In the genomic region with DNA sequence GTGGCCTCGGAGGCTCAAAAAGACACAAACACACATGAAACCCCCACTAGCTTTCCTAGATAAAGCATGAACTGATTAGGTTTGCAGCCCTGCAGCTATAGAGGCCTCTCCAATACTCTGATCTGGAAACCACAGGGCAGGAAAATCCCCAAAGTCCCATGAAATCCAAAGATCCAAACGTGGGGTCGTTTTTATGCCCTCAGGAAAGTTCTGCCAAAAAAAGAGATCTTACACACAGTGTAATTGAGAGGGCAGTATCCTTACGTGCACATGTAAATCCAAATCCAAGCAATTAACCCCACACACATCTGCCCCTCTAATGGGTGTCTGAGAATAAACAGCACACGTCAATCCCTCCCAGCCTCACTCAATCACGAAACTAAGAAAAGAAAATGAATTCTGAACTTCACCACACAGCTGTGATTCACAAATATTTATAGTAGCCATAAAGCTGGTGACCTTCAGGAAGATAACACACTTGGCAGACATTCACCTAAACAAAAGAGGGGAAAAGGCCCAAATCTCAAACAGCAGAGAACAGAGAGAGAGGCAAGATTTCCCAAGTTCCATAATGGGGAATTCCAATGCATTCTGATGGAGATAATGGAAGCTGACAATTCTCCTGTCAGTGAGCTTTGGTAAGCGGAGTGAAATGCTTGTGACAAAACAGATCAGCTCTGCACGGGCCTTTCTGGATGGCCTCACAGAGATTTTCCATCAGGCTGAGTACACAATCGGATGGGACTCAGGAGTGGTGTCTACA, we compare ENCODE assay signal across 14 cellular contexts.
DNase-seq lines count a peak whose midpoint lies in the region; ATAC-seq, FAIRE-seq and TF ChIP-seq lines count a peak whose summit lies in the region.
"Had no signal": no experiment of that assay in that cellular context is flagged by ENCODE, and none has a peak within 500 bp of the region (broad histone marks: within the 10 kb centered on the region; RNA-seq: fewer than 3 reads in every experiment).

No MANE protein-coding gene starts in this region.

- TF ChIP-seq CTCF in astrocyte (IDR thresholded peaks at IDR 0.05; ENCODE audit: insufficient read depth, low read depth, low read length) = no peak
- no peak for TF ChIP-seq CTCF in smooth muscle cell (IDR thresholded peaks at IDR 0.05; ENCODE audit: borderline replicate concordance, insufficient read depth, poor library complexity, severe bottlenecking)

- peak overlapping the region; percentile 42 for H3K4me2 ChIP-seq in astrocyte (ENCODE audit: low read length)
- peak overlapping the region; percentile 59 for H3K4me2 ChIP-seq in smooth muscle cell

- peaks cover 8% of the 10 kb centered on the region for H3K4me1 ChIP-seq in astrocyte (ENCODE audit: insufficient read depth, low read length)
- H3K4me1 ChIP-seq in right cardiac atrium (ENCODE audit: control insufficient read depth, insufficient read depth, low read length) = peaks cover 5% of the 10 kb centered on the region
- peaks cover 31% of the 10 kb centered on the region for H3K4me1 ChIP-seq in smooth muscle cell (ENCODE audit: low read depth)
- no peaks in the 10 kb centered on the region for H3K4me1 ChIP-seq in aorta (ENCODE audit: control insufficient read depth in 1 of 2, insufficient read depth in 2 of 2, low read length in 2 of 2)

- DNase-seq in astrocyte (ENCODE audit: low read depth) (peak; percentile 30), right cardiac atrium (no peak), smooth muscle cell (lab: John Stamatoyannopoulos, UW; ENCODE audit: unreplicated experiment) (no peak), NCI-H2107 (lab: John Stamatoyannopoulos, UW) (no peak), aorta (no peak), cortex of kidney (lab: John Stamatoyannopoulos, UW) (no peak)
- DNase-seq: activated CD8-positive, alpha-beta memory T cell treated with anti-CD3 and anti-CD28 coated beads for 24 hours; amniotic stem cell; COR-L47; erythroblast had no signal

- FAIRE-seq in astrocyte (lab: Jason Lieb, UNC) = no peak
- FAIRE-seq: keratinocyte had no signal

- H4K20me1 ChIP-seq in astrocyte (ENCODE audit: insufficient read depth, low read length) (no peaks in the 10 kb centered on the region), smooth muscle cell (ENCODE audit: low read depth) (no peaks in the 10 kb centered on the region)

- H3K9me3 Mint-ChIP-seq in astrocyte (ENCODE audit: unreplicated experiment) = no peaks in the 10 kb centered on the region

- 20% methylated on average over 9 of the region's 9 CpGs for WGBS in right cardiac atrium
- WGBS in smooth muscle cell (ENCODE audit: low lambda C conversion rate) = 5% methylated on average over 9 of the region's 9 CpGs
- WGBS in aorta, 2 donors = 22 to 29% methylated on average over 9 of the region's 9 CpGs

- H3K9ac ChIP-seq in astrocyte (ENCODE audit: low read length) (no peak overlapping the region), smooth muscle cell (ENCODE audit: low read depth) (no peak overlapping the region)

- intact Hi-C loops in right cardiac atrium (cut with DNase I) (no loop called here), aorta (cut with DNase I) (no loop called here)

- no peaks in the 10 kb centered on the region for H3K36me3 Mint-ChIP-seq in astrocyte (ENCODE audit: low read depth, unreplicated experiment)

- peak overlapping the region; percentile 23 for H3K27ac Mint-ChIP-seq in astrocyte (ENCODE audit: unreplicated experiment)

- H3K4me3 ChIP-seq in astrocyte (ENCODE audit: insufficient read depth, low read depth, low read length) (no peak overlapping the region), right cardiac atrium (ENCODE audit: low read length) (no peak overlapping the region), smooth muscle cell (no peak overlapping the region), aorta (ENCODE audit: low read length in 2 of 2) (no peak overlapping the region)

- H3K4me1 Mint-ChIP-seq in astrocyte (ENCODE audit: low read depth, unreplicated experiment) = peaks cover 6% of the 10 kb centered on the region

- H3K27ac ChIP-seq in astrocyte (ENCODE audit: low read depth, low read length) (no peak overlapping the region), right cardiac atrium (ENCODE audit: low read length) (peak overlapping the region; percentile 62), smooth muscle cell (ENCODE audit: low read depth) (peak overlapping the region; percentile 71), aorta (ENCODE audit: low read depth in 1 of 2, low read length in 2 of 2) (no peak overlapping the region)
- H3K27ac ChIP-seq: HL-60 had no signal

- H3K27me3 ChIP-seq in astrocyte (ENCODE audit: insufficient read depth, low read length) (no peaks in the 10 kb centered on the region), right cardiac atrium (ENCODE audit: control insufficient read depth, insufficient read depth) (no peaks in the 10 kb centered on the region), smooth muscle cell (ENCODE audit: low read depth) (no peaks in the 10 kb centered on the region), aorta (ENCODE audit: control insufficient read depth in 1 of 2, insufficient read depth in 2 of 2, low read length in 1 of 2) (no peaks in the 10 kb centered on the region)

- H2AFZ ChIP-seq in astrocyte (ENCODE audit: low read depth, low read length) (no peak overlapping the region), smooth muscle cell (ENCODE audit: low read depth) (peak overlapping the region; percentile 47)

- H3K36me3 ChIP-seq in astrocyte (ENCODE audit: insufficient read depth, low read length) = no peaks in the 10 kb centered on the region
- no peaks in the 10 kb centered on the region for H3K36me3 ChIP-seq in smooth muscle cell (ENCODE audit: low read depth)
- H3K36me3 ChIP-seq in aorta (ENCODE audit: control insufficient read depth in 1 of 2, insufficient read depth in 2 of 2, low read length in 1 of 2) = peaks cover 0 to 3% of the 10 kb centered on the region in 2 donors

- H3K9me3 ChIP-seq in astrocyte (ENCODE audit: insufficient read depth, low read depth, low read length) (no peaks in the 10 kb centered on the region), right cardiac atrium (ENCODE audit: control insufficient read depth, low read length) (peaks cover 3% of the 10 kb centered on the region), smooth muscle cell (replicated peaks; ENCODE audit: low read depth) (no peaks in the 10 kb centered on the region), aorta (ENCODE audit: control insufficient read depth, low read length) (no peaks in the 10 kb centered on the region)

- no peak overlapping the region for H3K4me3 Mint-ChIP-seq in astrocyte (ENCODE audit: unreplicated experiment)

- peaks cover 3% of the 10 kb centered on the region for H3F3A ChIP-seq in smooth muscle cell (ENCODE audit: low read depth)

- no peaks in the 10 kb centered on the region for H3K79me2 ChIP-seq in astrocyte (ENCODE audit: insufficient read depth, low read length)
- no peaks in the 10 kb centered on the region for H3K79me2 ChIP-seq in smooth muscle cell (ENCODE audit: low read depth)

- peak; percentile 68 for ATAC-seq in HG03432 (IDR thresholded peaks at IDR 0.05; ENCODE audit: unreplicated experiment)
- peak; percentile 37 to 44 for ATAC-seq in right cardiac atrium
- no peak for ATAC-seq in GM21723 (IDR thresholded peaks at IDR 0.05; ENCODE audit: unreplicated experiment)
- no peak for ATAC-seq in aorta (ENCODE audit: low FRiP score)

- no peaks in the 10 kb centered on the region for H3K27me3 Mint-ChIP-seq in astrocyte (ENCODE audit: low read depth, unreplicated experiment)

Comparison
In these comparisons a context has a peak if more than half of its experiments do, and no peak if none do; other contexts are left out.
1. ATAC-seq: peak in HG03432 (single experiment) and right cardiac atrium (2 of 2); none in GM21723 (single experiment) and aorta (single experiment).
2. H3K27ac ChIP-seq: peak in right cardiac atrium (single experiment) and smooth muscle cell (single experiment); none in astrocyte (single experiment) and aorta (0 of 2).